12 cellular contexts compared by ENCODE assay signal in the genomic region with DNA sequence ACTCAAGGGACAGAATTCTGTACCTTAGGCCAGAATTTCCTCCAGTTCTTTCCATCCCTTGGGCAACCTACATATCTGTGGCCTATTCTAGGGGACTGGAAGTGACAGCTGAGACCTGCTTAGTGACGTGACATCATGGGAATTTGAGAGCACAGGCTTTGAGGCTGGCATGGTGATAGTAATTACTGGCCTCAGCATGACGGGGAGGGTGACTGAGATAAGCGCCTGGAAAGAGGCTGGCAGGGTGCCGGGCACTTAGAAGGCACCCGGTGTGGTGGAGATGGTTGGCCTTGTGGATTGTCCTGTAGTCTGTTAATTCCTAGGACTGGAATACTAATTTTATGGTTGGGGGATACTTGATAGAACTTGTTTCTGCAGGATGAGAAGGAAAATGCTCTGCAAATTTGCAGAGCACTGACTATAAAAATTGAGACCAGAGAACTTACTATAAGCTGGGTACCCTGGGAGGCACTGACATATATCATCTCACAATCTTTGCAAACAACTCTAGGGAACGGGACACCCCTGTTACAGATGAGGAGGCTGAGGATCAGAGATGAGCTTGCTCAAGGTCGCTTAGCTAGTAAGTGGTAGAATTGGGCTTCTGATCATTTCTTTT. TPM values are rescaled to one million over a fixed set of nuclear protein-coding genes. Genes with fewer than 3 reads are reported as not detected.
"Had no signal": no experiment of that assay in that cellular context is flagged by ENCODE, and none has a peak within 500 bp of the region (broad histone marks: within the 10 kb centered on the region; RNA-seq: fewer than 3 reads in every experiment).

No MANE protein-coding gene starts in this region.

- H3K27me3 ChIP-seq: ascending aorta, foreskin keratinocyte, tibial artery, uterus had no signal

- H3K4me3 ChIP-seq: ascending aorta, tibial artery, uterus had no signal

- H3K9me3 ChIP-seq: ascending aorta, tibial artery, uterus had no signal

- ATAC-seq: activated T-cell treated with anti-CD3 and anti-CD28 coated beads, Interleukin-2, amount 50 U/mL, for 72 hours; foreskin keratinocyte; stimulated activated effector memory CD8-positive, alpha-beta T cell treated with anti-CD3 and anti-CD28 coated beads, Interleukin-12 subunit alpha, Interleukin-12 subunit beta, amount 100 ng/mL, for 72 hours had no signal

- H3K27ac ChIP-seq: ascending aorta, foreskin keratinocyte, parathyroid adenoma, tibial artery, uterus had no signal

- H3K4me1 ChIP-seq: ascending aorta, foreskin keratinocyte, parathyroid adenoma, tibial artery, uterus had no signal

- H3K36me3 ChIP-seq: ascending aorta, tibial artery, uterus had no signal

- DNase-seq: activated CD4-positive, alpha-beta memory T cell treated with anti-CD3 and anti-CD28 coated beads, Interleukin-2, amount 10 ng/mL, durations not matched to agents 7 days and 5 days; activated CD8-positive, alpha-beta memory T cell treated with anti-CD3 and anti-CD28 coated beads, Interleukin-2, amount 50 U/mL, for 4 hours; activated naive CD8-positive, alpha-beta T cell treated with anti-CD3 and anti-CD28 coated beads, Interleukin-2, amount 10 ng/mL, durations not matched to agents 7 days and 5 days; activated T-cell treated with anti-CD3 and anti-CD28 coated beads, Interleukin-2, amount 50 U/mL, for 72 hours; foreskin keratinocyte; naive B cell; T-helper 9 cell; tibial artery; uterus had no signal

RNA-seq across cellular contexts. Expression of a gene that starts 42.2 kb away (rescaled TPM):
- total RNA-seq: activated CD4-positive, alpha-beta memory T cell treated with anti-CD3 and anti-CD28 coated beads, Interleukin-2, amount 10 ng/mL, durations not matched to agents 7 days and 5 days; activated naive CD8-positive, alpha-beta T cell treated with anti-CD3 and anti-CD28 coated beads, Interleukin-2, amount 10 ng/mL, durations not matched to agents 7 days and 5 days had no signal
